In the genomic region with DNA sequence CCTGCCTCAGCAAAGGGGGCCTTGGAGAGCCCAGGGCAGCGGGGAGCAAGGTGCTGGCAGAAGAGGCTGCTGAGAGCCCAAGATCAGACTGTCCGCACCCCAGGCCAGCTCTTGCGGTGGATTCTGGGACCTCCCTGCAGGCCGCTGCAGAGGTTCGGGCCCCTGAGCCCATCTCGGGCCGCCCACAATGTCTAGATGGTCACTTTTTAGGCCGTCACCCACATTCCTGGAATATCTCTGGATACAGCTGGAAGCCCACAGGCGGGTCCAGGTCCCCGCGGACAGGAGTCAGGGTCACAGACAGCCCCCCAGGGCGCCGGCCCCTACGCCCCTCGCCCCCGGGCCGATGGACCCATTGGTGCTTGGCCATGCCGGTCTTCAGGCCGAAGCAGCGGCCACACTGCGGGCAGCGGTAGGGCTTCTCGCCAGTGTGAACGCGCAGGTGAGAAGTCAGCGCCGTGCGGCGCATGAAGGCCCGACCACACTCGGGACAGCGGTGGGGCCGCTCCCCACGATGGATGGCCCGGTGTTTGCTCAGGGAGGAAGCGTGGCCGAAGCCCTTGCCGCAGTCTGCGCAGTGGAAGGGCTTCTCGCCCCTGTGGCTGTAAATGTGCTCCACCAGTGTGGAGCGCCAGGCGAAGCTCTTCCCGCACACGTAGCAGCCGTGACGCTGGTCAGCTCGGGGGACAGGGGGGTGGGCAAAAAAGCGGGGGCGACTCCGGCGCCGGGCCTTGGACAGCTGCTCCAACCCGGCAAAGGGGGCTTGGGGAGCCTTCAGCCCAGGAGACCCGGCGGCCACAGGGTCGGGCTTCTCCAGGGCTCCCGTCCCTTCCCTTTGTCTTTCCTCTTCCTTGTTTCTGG, we compare ENCODE assay signal across 12 cellular contexts. TPM values are rescaled to one million over a fixed set of nuclear protein-coding genes. Genes with fewer than 3 reads are reported as not detected.
DNase-seq lines count a peak whose midpoint lies in the region; ATAC-seq and TF ChIP-seq lines count a peak whose summit lies in the region.
"Had no signal": no experiment of that assay in that cellular context is flagged by ENCODE, and none has a peak within 500 bp of the region (broad histone marks: within the 10 kb centered on the region; RNA-seq: fewer than 3 reads in every experiment).

No MANE protein-coding gene starts in this region.

- H3K9me3 ChIP-seq in CD4-positive, CD25-positive, alpha-beta regulatory T cell (ENCODE audit: control insufficient read depth in 2 of 2, low read length in 2 of 2) = no peaks in the 10 kb centered on the region
- no peaks in the 10 kb centered on the region for H3K9me3 ChIP-seq in colonic mucosa
- no peaks in the 10 kb centered on the region for H3K9me3 ChIP-seq in Peyer's patch
- H3K9me3 ChIP-seq: body of pancreas had no signal

- no peak overlapping the region for H3K27ac Mint-ChIP-seq in CD4-positive, CD25-positive, alpha-beta regulatory T cell
- peak overlapping the region; percentile 65 for H3K27ac Mint-ChIP-seq in Calu3 (ENCODE audit: unreplicated experiment)
- peak overlapping the region; percentile 96 for H3K27ac Mint-ChIP-seq in nephron progenitor cell

- no peak for ATAC-seq in CD4-positive, CD25-positive, alpha-beta regulatory T cell (ENCODE audit: low read depth in 2 of 2)
- ATAC-seq in GM18502 (IDR thresholded peaks at IDR 0.05; ENCODE audit: poor library complexity, unreplicated experiment) = no peak
- ATAC-seq: body of pancreas had no signal

- intact Hi-C loops in Calu3 (cut with micrococcal nuclease; ENCODE audit: unreplicated experiment) (no loop called here), colonic mucosa (cut with DNase I) (no loop called here)

- CTCF ChIA-PET in Calu3 (lab: Charles Lee) = no interaction called here

- peak overlapping the region; percentile 21 to 89 (median 55) for H3K4me3 Mint-ChIP-seq in CD4-positive, CD25-positive, alpha-beta regulatory T cell
- H3K4me3 Mint-ChIP-seq in Calu3 (ENCODE audit: low read depth, unreplicated experiment) (peak overlapping the region; percentile 73), nephron progenitor cell (peak overlapping the region; percentile 92)

- peak overlapping the region; percentile 12 to 90 for H3K9ac ChIP-seq in colonic mucosa (ENCODE audit: low read depth in 2 of 2, low read length in 2 of 2)

- peaks cover 42% of the 10 kb centered on the region for H3K4me1 ChIP-seq in CD4-positive, CD25-positive, alpha-beta regulatory T cell (ENCODE audit: control insufficient read depth, insufficient read depth, low read length, poor library complexity, severe bottlenecking)
- H3K4me1 ChIP-seq in colonic mucosa = no peaks in the 10 kb centered on the region
- H3K4me1 ChIP-seq in Peyer's patch = peaks cover 0 to 26% (median 0%) of the 10 kb centered on the region in 4 donors

- H3K27me3 ChIP-seq in CD4-positive, CD25-positive, alpha-beta regulatory T cell (ENCODE audit: control insufficient read depth, insufficient read depth, low read length) = no peaks in the 10 kb centered on the region
- H3K27me3 ChIP-seq in colonic mucosa = no peaks in the 10 kb centered on the region
- no peaks in the 10 kb centered on the region for H3K27me3 ChIP-seq in Peyer's patch
- H3K27me3 ChIP-seq: body of pancreas had no signal

- H3K9me3 Mint-ChIP-seq in CD4-positive, CD25-positive, alpha-beta regulatory T cell = no peaks in the 10 kb centered on the region
- H3K9me3 Mint-ChIP-seq in Calu3 (ENCODE audit: low read depth, unreplicated experiment) (no peaks in the 10 kb centered on the region), nephron progenitor cell (peaks cover 1% of the 10 kb centered on the region)
- H3K9me3 Mint-ChIP-seq: CD14-positive monocyte had no signal

- BruUV-seq in Calu3 (replicated peaks; lab: Mats Ljungman, UMichigan) = no TSS peak

- H3K27me3 Mint-ChIP-seq in CD4-positive, CD25-positive, alpha-beta regulatory T cell = no peaks in the 10 kb centered on the region
- H3K27me3 Mint-ChIP-seq in Calu3 (ENCODE audit: unreplicated experiment) = no peaks in the 10 kb centered on the region
- H3K27me3 Mint-ChIP-seq in nephron progenitor cell (ENCODE audit: low read depth, poor library complexity) = peaks cover 6% of the 10 kb centered on the region

- DNase-seq in CD4-positive, CD25-positive, alpha-beta regulatory T cell = no peak
- DNase-seq in Calu3 (no peak), colonic mucosa (no peak), nephron progenitor cell (no peak), NCI-H1436 (lab: John Stamatoyannopoulos, UW) (no peak), Peyer's patch (no peak)
- DNase-seq: GDM1, GOT3, NCI-H1105 treated with DMSO at 0.1 percent for 48 hours had no signal

- no peak for TF ChIP-seq CTCF in Calu3 (IDR thresholded peaks at IDR 0.05; ENCODE audit: unreplicated experiment)
- no peak for TF ChIP-seq CTCF in colonic mucosa (IDR thresholded peaks at IDR 0.05)
- no peak for TF ChIP-seq CTCF in nephron progenitor cell (IDR thresholded peaks at IDR 0.05)
- no peak for TF ChIP-seq CTCF in Peyer's patch (IDR thresholded peaks at IDR 0.05)

- no peak overlapping the region for H3K27ac ChIP-seq in CD4-positive, CD25-positive, alpha-beta regulatory T cell (ENCODE audit: insufficient read depth, low read length, poor library complexity, severe bottlenecking)
- H3K27ac ChIP-seq in colonic mucosa (no peak overlapping the region), Peyer's patch (no peak overlapping the region)

- TF ChIP-seq POLR2A in Peyer's patch (IDR thresholded peaks at IDR 0.05) = no peak

- peaks cover 9% of the 10 kb centered on the region for H3K36me3 Mint-ChIP-seq in CD4-positive, CD25-positive, alpha-beta regulatory T cell
- H3K36me3 Mint-ChIP-seq in Calu3 (ENCODE audit: insufficient read depth, unreplicated experiment) = peaks cover 55% of the 10 kb centered on the region
- H3K36me3 Mint-ChIP-seq in nephron progenitor cell (ENCODE audit: low read depth) = peaks cover 32% of the 10 kb centered on the region

- no peak overlapping the region for H3K4me3 ChIP-seq in CD4-positive, CD25-positive, alpha-beta regulatory T cell (ENCODE audit: low read depth, low read length)
- no peak overlapping the region for H3K4me3 ChIP-seq in colonic mucosa
- H3K4me3 ChIP-seq in Peyer's patch = no peak overlapping the region
- H3K4me3 ChIP-seq: body of pancreas had no signal

- peaks cover 5% of the 10 kb centered on the region for H3K36me3 ChIP-seq in CD4-positive, CD25-positive, alpha-beta regulatory T cell (ENCODE audit: control insufficient read depth, insufficient read depth, low read length)
- no peaks in the 10 kb centered on the region for H3K36me3 ChIP-seq in colonic mucosa
- H3K36me3 ChIP-seq in Peyer's patch = peaks cover 0 to 15% (median 0%) of the 10 kb centered on the region in 3 donors

- peaks cover 16 to 61% (median 31%) of the 10 kb centered on the region in 4 donors for H3K4me1 Mint-ChIP-seq in CD4-positive, CD25-positive, alpha-beta regulatory T cell
- H3K4me1 Mint-ChIP-seq in Calu3 (ENCODE audit: low read depth, unreplicated experiment) = peaks cover 40% of the 10 kb centered on the region
- H3K4me1 Mint-ChIP-seq in nephron progenitor cell = peaks cover 42% of the 10 kb centered on the region

RNA-seq across cellular contexts. Expression of a gene that starts 2.1 kb away (rescaled TPM):
- 5.0 TPM for total RNA-seq in CD4-positive, CD25-positive, alpha-beta regulatory T cell
- polyA plus RNA-seq in CD4-positive, CD25-positive, alpha-beta regulatory T cell = 1 to 10 TPM; 6.4 to 9.4 (median 8.6) TPM
- total RNA-seq in Calu3 (2022) (12.3 and 15.4 TPM in 2 replicates), colonic mucosa (10 to 100 TPM in 1 of 2 donors, 1 to 10 TPM in 1; 8.7 to 11.9 TPM), Peyer's patch (10 to 100 TPM; 12.4 to 22.8 (median 19.1) TPM)

RNA-seq across cellular contexts. Expression of a gene that starts 6.1 kb away (rescaled TPM):
- 4.0 TPM for total RNA-seq in CD4-positive, CD25-positive, alpha-beta regulatory T cell
- polyA plus RNA-seq in CD4-positive, CD25-positive, alpha-beta regulatory T cell = 1 to 10 TPM in 1 of 4 donors, under 1 TPM in 3; 0.40 to 1.2 (median 0.66) TPM
- total RNA-seq in Calu3 (2022) (40.8 and 42.6 TPM in 2 replicates), colonic mucosa (10 to 100 TPM; 58.6 to 63.2 TPM), Peyer's patch (10 to 100 TPM; 19.8 to 64.8 (median 54.1) TPM)

RNA-seq across cellular contexts. Expression of a gene that starts 25.7 kb away (rescaled TPM):
- total RNA-seq in CD4-positive, CD25-positive, alpha-beta regulatory T cell = 15.6 TPM
- 1 to 10 TPM; 4.8 to 6.5 (median 5.7) TPM for polyA plus RNA-seq in CD4-positive, CD25-positive, alpha-beta regulatory T cell
- total RNA-seq in Calu3 (2022) (16.5 and 16.7 TPM in 2 replicates), colonic mucosa (10 to 100 TPM in 1 of 2 donors, 1 to 10 TPM in 1; 9.0 to 11.1 TPM), Peyer's patch (10 to 100 TPM in 3 of 4 donors, 1 to 10 TPM in 1; 5.8 to 22.5 (median 19.8) TPM)

RNA-seq across cellular contexts. Expression of a gene that starts 39.0 kb away (rescaled TPM):
- total RNA-seq in CD4-positive, CD25-positive, alpha-beta regulatory T cell = 12.1 TPM
- polyA plus RNA-seq in CD4-positive, CD25-positive, alpha-beta regulatory T cell = 10 to 100 TPM; 34.5 to 59.1 (median 50.5) TPM
- 11.8 and 13.5 TPM in 2 replicates for total RNA-seq in Calu3 (2022)
- 10 to 100 TPM; 13.1 to 14.3 TPM for total RNA-seq in colonic mucosa
- 10 to 100 TPM; 38.6 to 53.3 (median 41.1) TPM for total RNA-seq in Peyer's patch

RNA-seq across cellular contexts. Expression of a gene that starts 53.0 kb away (rescaled TPM):
- 9.3 TPM for total RNA-seq in CD4-positive, CD25-positive, alpha-beta regulatory T cell
- polyA plus RNA-seq in CD4-positive, CD25-positive, alpha-beta regulatory T cell = 1 to 10 TPM; 1.4 to 3.5 (median 2.5) TPM
- total RNA-seq in Calu3 (2022) (22.2 and 22.9 TPM in 2 replicates), colonic mucosa (10 to 100 TPM; 12.7 to 13.3 TPM), Peyer's patch (10 to 100 TPM; 13.7 to 55.0 (median 29.3) TPM)

Comparison
In these comparisons a context has a peak if more than half of its experiments do, and no peak if none do; other contexts are left out.
1. H3K27ac Mint-ChIP-seq: peak in Calu3 (single experiment) and nephron progenitor cell (single experiment); none in CD4-positive, CD25-positive, alpha-beta regulatory T cell (0 of 3).
2. Peak in every context shown above with its lines, with median percentiles within 50 percentile points of each other: H3K4me3 Mint-ChIP-seq.